ENCODE assay signal across 16 cellular contexts in genomic region chr4:48604041-48604440, GRCh38.
"Had no signal": no experiment of that assay in that cellular context is flagged by ENCODE, and none has a peak within 500 bp of the region (broad histone marks: within the 10 kb centered on the region; RNA-seq: fewer than 3 reads in every experiment).

No MANE protein-coding gene starts in this region.

- ATAC-seq: activated naive CD4-positive, alpha-beta T cell treated with anti-CD3 and anti-CD28 coated beads, Interleukin-2, amount 50 U/mL, for 72 hours; activated T-cell treated with anti-CD3 and anti-CD28 coated beads, Interleukin-2, amount 50 U/mL, for 4 hours; foreskin keratinocyte; naive thymus-derived CD8-positive, alpha-beta T cell; stimulated activated naive B cell treated with anti-CD40 and anti-IgM and Interleukin-4, amounts not matched to agents 10 μg/mL and 1 μg/mL and 100 μg/mL, for 72 hours had no signal

- H3K4me1 ChIP-seq: tibial nerve had no signal

- DNase-seq: activated CD4-positive, alpha-beta T cell treated with anti-CD3 and anti-CD28 coated beads, Interleukin-2, amount 50 U/mL, for 48 hours; activated effector memory CD4-positive, alpha-beta T cell treated with Interleukin-2 at 50 U/mL for 16 hours; activated T-cell treated with anti-CD3 and anti-CD28 coated beads, Interleukin-2, amount 50 U/mL, for 4 hours; central memory CD4-positive, alpha-beta T cell; foreskin keratinocyte; immature natural killer cell; naive thymus-derived CD8-positive, alpha-beta T cell; stimulated activated CD4-positive, alpha-beta T cell treated with anti-CD3 and anti-CD28 coated beads, Interleukin-2, amount 100 ng/mL, for 48 hours; stimulated activated naive B cell treated with anti-CD40 and anti-IgM and Interleukin-4, amounts not matched to agents 10 μg/mL and 1 μg/mL and 100 μg/mL, for 72 hours; T-helper 1 cell; T1000 had no signal

- H3K36me3 Mint-ChIP-seq: activated naive CD4-positive, alpha-beta T cell treated with anti-CD3 and anti-CD28 coated beads, Interleukin-2, amount 50 U/mL, for 72 hours had no signal

- H3K27me3 ChIP-seq: foreskin keratinocyte, pancreas, tibial nerve had no signal

- H3K4me3 Mint-ChIP-seq: activated T-cell treated with anti-CD3 and anti-CD28 coated beads, Interleukin-2, amount 50 U/mL, for 4 hours; immature natural killer cell; naive thymus-derived CD8-positive, alpha-beta T cell; stimulated activated naive B cell treated with anti-CD40 and anti-IgM and Interleukin-4, amounts not matched to agents 10 μg/mL and 1 μg/mL and 100 μg/mL, for 72 hours had no signal

- H3K4me1 Mint-ChIP-seq: immature natural killer cell; stimulated activated naive B cell treated with anti-CD40 and anti-IgM and Interleukin-4, amounts not matched to agents 10 μg/mL and 1 μg/mL and 100 μg/mL, for 72 hours had no signal

- H3K27me3 Mint-ChIP-seq: naive thymus-derived CD8-positive, alpha-beta T cell; stimulated activated naive B cell treated with anti-CD40 and anti-IgM and Interleukin-4, amounts not matched to agents 10 μg/mL and 1 μg/mL and 100 μg/mL, for 72 hours had no signal

- H3K9me3 Mint-ChIP-seq: activated naive CD4-positive, alpha-beta T cell treated with anti-CD3 and anti-CD28 coated beads, Interleukin-2, amount 50 U/mL, for 72 hours; activated T-cell treated with anti-CD3 and anti-CD28 coated beads, Interleukin-2, amount 50 U/mL, for 4 hours; immature natural killer cell; naive thymus-derived CD8-positive, alpha-beta T cell; stimulated activated naive B cell treated with anti-CD40 and anti-IgM and Interleukin-4, amounts not matched to agents 10 μg/mL and 1 μg/mL and 100 μg/mL, for 72 hours had no signal

- H3K9me3 ChIP-seq: pancreas, tibial nerve had no signal

- H3K4me3 ChIP-seq: coronary artery, lung, pancreas, tibial nerve had no signal

- H3K27ac Mint-ChIP-seq: stimulated activated naive B cell treated with anti-CD40 and anti-IgM and Interleukin-4, amounts not matched to agents 10 μg/mL and 1 μg/mL and 100 μg/mL, for 72 hours had no signal

- H3K27ac ChIP-seq: coronary artery, foreskin keratinocyte, tibial nerve had no signal
